1 cellular context compared by ENCODE assay signal in genomic region chr2:38685116-38685735, GRCh38.
TF ChIP-seq lines count a peak whose summit lies in the region.

No MANE protein-coding gene starts in this region.

TF ChIP-seq in HepG2, 621 proteins besides CTCF, POLR2A, EP300 and RAD21 (continued from another document and continues in another):
- TF ChIP-seq NFAT5 (CRISPR knock-in tag; IDR thresholded peaks at IDR 0.05), result no peak
- TF ChIP-seq NFYB (CRISPR knock-in tag; IDR thresholded peaks at IDR 0.05), result peak; percentile 66
- TF ChIP-seq MTA1 (CRISPR knock-in tag; IDR thresholded peaks at IDR 0.05; ENCODE audit: borderline replicate concordance), result no peak
- TF ChIP-seq IRF1 (CRISPR knock-in tag; IDR thresholded peaks at IDR 0.05; ENCODE audit: low read depth), result no peak
- TF ChIP-seq REPIN1 (CRISPR knock-in tag; IDR thresholded peaks at IDR 0.05; ENCODE audit: borderline replicate concordance, low read depth), result peak; percentile 85
- no peak for TF ChIP-seq FOXA1 (IDR thresholded peaks at IDR 0.05)
- TF ChIP-seq FOXA1 (CRISPR knock-in tag; IDR thresholded peaks at IDR 0.05), result 0 out of 2 replicates have a peak, but pooled peaks have one; percentile 54
- TF ChIP-seq ERF (CRISPR knock-in tag; IDR thresholded peaks at IDR 0.05), result 0 out of 2 replicates have a peak, but pooled peaks have one; percentile 56
- no peak for TF ChIP-seq ZNF318 (CRISPR knock-in tag; IDR thresholded peaks at IDR 0.05)
- no peak; the same call in 1 of the 2 replicates for TF ChIP-seq SAFB2 (CRISPR knock-in tag; IDR thresholded peaks at IDR 0.05; ENCODE audit: borderline replicate concordance, low read depth)
- no peak for TF ChIP-seq AGO2 (optimal IDR thresholded peaks at IDR 0.05; ENCODE audit: low read depth, low read length)
- no peak for TF ChIP-seq ZNF362 (CRISPR knock-in tag; IDR thresholded peaks at IDR 0.05; ENCODE audit: borderline replicate concordance)
- TF ChIP-seq DPF2 (CRISPR knock-in tag; IDR thresholded peaks at IDR 0.05; ENCODE audit: borderline replicate concordance, low read depth), result no peak
- TF ChIP-seq TFAP4 (IDR thresholded peaks at IDR 0.05; ENCODE audit: borderline replicate concordance, low read depth), result no peak
- TF ChIP-seq ZBTB40 (IDR thresholded peaks at IDR 0.05), result no peak
- TF ChIP-seq ZBTB40 (CRISPR knock-in tag; IDR thresholded peaks at IDR 0.05), result no peak
- TF ChIP-seq XRCC5 (optimal IDR thresholded peaks at IDR 0.05; ENCODE audit: low read length), result no peak
- no peak for TF ChIP-seq KLF15 (CRISPR knock-in tag; IDR thresholded peaks at IDR 0.05; ENCODE audit: borderline replicate concordance)
- TF ChIP-seq DBP (CRISPR knock-in tag; IDR thresholded peaks at IDR 0.05; ENCODE audit: not compliant biosample characterization), result no peak
- TF ChIP-seq ZNF12 (CRISPR knock-in tag; IDR thresholded peaks at IDR 0.05), result 0 out of 2 replicates have a peak, but pooled peaks have one; percentile 7
- peak; percentile 84 for TF ChIP-seq NCOA2 (CRISPR knock-in tag; IDR thresholded peaks at IDR 0.05)
- TF ChIP-seq ZNF792 (CRISPR knock-in tag; IDR thresholded peaks at IDR 0.05), result no peak
- no peak for TF ChIP-seq DNMT3B (CRISPR knock-in tag; conservative IDR thresholded peaks at IDR 0.05)
- no peak for TF ChIP-seq ZNF382 (CRISPR knock-in tag; IDR thresholded peaks at IDR 0.05; ENCODE audit: borderline replicate concordance)
- no peak for TF ChIP-seq ZBTB3 (CRISPR knock-in tag; IDR thresholded peaks at IDR 0.05; ENCODE audit: borderline replicate concordance, low read depth)
- no peak for TF ChIP-seq ZNF589 (CRISPR knock-in tag; conservative IDR thresholded peaks at IDR 0.05)
- no peak for TF ChIP-seq ZNF17 (CRISPR knock-in tag; IDR thresholded peaks at IDR 0.05)
- TF ChIP-seq NR2C2 (CRISPR knock-in tag; IDR thresholded peaks at IDR 0.05; ENCODE audit: borderline replicate concordance), result 0 out of 2 replicates have a peak, but pooled peaks have one; percentile 13
